Comparison of ENCODE assay signal across 8 cellular contexts in genomic region chr4:100190643-100191600, GRCh38. TPM values are rescaled to one million over a fixed set of nuclear protein-coding genes. Genes with fewer than 3 reads are reported as not detected.
A peak's percentile ranks its signal among the peaks of the same experiment; 100 is the strongest.
DNase-seq lines count a peak whose midpoint lies in the region; ATAC-seq and TF ChIP-seq lines count a peak whose summit lies in the region.

No MANE protein-coding gene starts in this region.

- peak; percentile 37 for DNase-seq in cerebellar cortex (ENCODE audit: low spot score)
- no peak for DNase-seq in lower leg skin (ENCODE audit: low spot score in 2 of 2)
- peak in 1 of 2 donors; percentile 2 for DNase-seq in thyroid gland
- DNase-seq in superior temporal gyrus (ENCODE audit: extremely low spot score), result no peak
- DNase-seq in NCI-H1930 (lab: John Stamatoyannopoulos, UW), result no peak

- H3K9ac ChIP-seq in BLaER1 (no peak overlapping the region), HUES6 (ENCODE audit: low read length) (peak overlapping the region; percentile 15)

- no peak for TF ChIP-seq CTCF in lower leg skin (IDR thresholded peaks at IDR 0.05)
- no peak for TF ChIP-seq CTCF in thyroid gland (IDR thresholded peaks at IDR 0.05)

- H3K27me3 ChIP-seq in BLaER1, result peaks cover 35% of the 10 kb centered on the region
- H3K27me3 ChIP-seq in HUES6 (ENCODE audit: control insufficient read depth, insufficient read depth, low read length), result peaks cover 43% of the 10 kb centered on the region
- H3K27me3 ChIP-seq in thyroid gland, result no peaks in the 10 kb centered on the region

- intact Hi-C loops in lower leg skin (cut with DNase I; ENCODE audit: low total_unique reads), result no loop called here
- intact Hi-C loops in thyroid gland (cut with DNase I), result no loop called here

- H3K9me3 ChIP-seq in BLaER1 (peaks cover 15% of the 10 kb centered on the region), HUES6 (ENCODE audit: control insufficient read depth, insufficient read depth, low read depth, low read length) (no peaks in the 10 kb centered on the region), thyroid gland (no peaks in the 10 kb centered on the region)

- H3K27ac ChIP-seq in BLaER1 (no peak overlapping the region), HUES6 (ENCODE audit: low read depth, low read length) (no peak overlapping the region), thyroid gland (no peak overlapping the region)

- H3K36me3 ChIP-seq in BLaER1 (no peaks in the 10 kb centered on the region), HUES6 (ENCODE audit: control insufficient read depth, insufficient read depth, low read length) (no peaks in the 10 kb centered on the region), thyroid gland (no peaks in the 10 kb centered on the region)

- H3K4me1 ChIP-seq in BLaER1, result no peaks in the 10 kb centered on the region
- peaks cover 15% of the 10 kb centered on the region for H3K4me1 ChIP-seq in HUES6 (ENCODE audit: control insufficient read depth, insufficient read depth, low read length)
- H3K4me1 ChIP-seq in thyroid gland, result peaks cover 5 to 9% of the 10 kb centered on the region in 2 donors

- 12 to 13% methylated on average over 35 to 37 of the region's 37 CpGs for WGBS in lower leg skin, 2 donors
- WGBS in thyroid gland, 2 donors, result 26 to 29% methylated on average over 29 to 32 of the region's 37 CpGs

- no peak for TF ChIP-seq POLR2A in lower leg skin (IDR thresholded peaks at IDR 0.05)
- TF ChIP-seq POLR2A in thyroid gland (IDR thresholded peaks at IDR 0.05), result no peak

- H4K20me1 ChIP-seq in BLaER1, result no peaks in the 10 kb centered on the region

- peak overlapping the region; percentile 61; the same call in 1 of the 2 replicates for H3K4me3 ChIP-seq in BLaER1
- peak overlapping the region; percentile 64 for H3K4me3 ChIP-seq in HUES6 (ENCODE audit: low read depth, low read length)
- peak overlapping the region; percentile 43 for H3K4me3 ChIP-seq in lower leg skin (ENCODE audit: low read depth, poor library complexity, severe bottlenecking)
- peak overlapping the region; percentile 42 to 65 (median 47) for H3K4me3 ChIP-seq in thyroid gland (replicated peaks in 1 of 3)

- peak overlapping the region; percentile 35; the same call in 1 of the 2 replicates for H3K4me2 ChIP-seq in BLaER1

- ATAC-seq in GM18502 (IDR thresholded peaks at IDR 0.05; ENCODE audit: poor library complexity, unreplicated experiment), result no peak

RNA-seq across cellular contexts. Expression of gene DDIT4L, which starts 0.7 kb away (rescaled TPM):
- total RNA-seq in lower leg skin (1 to 10 TPM in 3 of 4 donors, under 1 TPM in 1; 0.71 to 8.9 (median 1.7) TPM), thyroid gland (1 to 10 TPM; 1.4 to 3.7 (median 1.6) TPM)
